Comparison of ENCODE assay signal across 8 cellular contexts in genomic region chr13:113951246-113951999, GRCh38. TPM values are rescaled to one million over a fixed set of nuclear protein-coding genes. Genes with fewer than 3 reads are reported as not detected.
A peak's percentile ranks its signal among the peaks of the same experiment; 100 is the strongest.
DNase-seq lines count a peak whose midpoint lies in the region; FAIRE-seq and TF ChIP-seq lines count a peak whose summit lies in the region.

No MANE protein-coding gene starts in this region.

- peaks cover 4% of the 10 kb centered on the region for H3K36me3 ChIP-seq in BJ (ENCODE audit: control insufficient read depth, insufficient read depth, low read length)
- no peaks in the 10 kb centered on the region for H3K36me3 ChIP-seq in kidney epithelial cell (ENCODE audit: control insufficient read depth, insufficient read depth, low read length)

- H3K4me3 ChIP-seq in BJ (ENCODE audit: low read depth, low read length) = no peak overlapping the region
- H3K4me3 ChIP-seq in cardiac fibroblast (replicated peaks in 1 of 2; ENCODE audit: low read depth in 2 of 2, low read length in 2 of 2) = no peak overlapping the region
- no peak overlapping the region for H3K4me3 ChIP-seq in kidney epithelial cell (ENCODE audit: low read depth, low read length)

- H3K27me3 Mint-ChIP-seq in T-helper 2 cell treated with Interferon-gamma antibody and Interleukin-4, amounts not matched to agents 5 μg/mL and 100 μg/mL, for 36 hours (ENCODE audit: low read depth) = no peaks in the 10 kb centered on the region

- CTCF ChIA-PET in BJ (lab: Yijun Ruan, JAX) = interaction anchor here (1.0 to 3.6 kb wide), 5 partner anchors 11 to 277 kb away, joined by 3 to 22 read pairs (median 8); no protein-coding TSS in a partner anchor

- H3K27me3 ChIP-seq in BJ (ENCODE audit: control insufficient read depth, insufficient read depth, low read length) (no peaks in the 10 kb centered on the region), kidney epithelial cell (ENCODE audit: control insufficient read depth, insufficient read depth, low read length) (no peaks in the 10 kb centered on the region)

- peak; percentile 93 for TF ChIP-seq CTCF in BJ (IDR thresholded peaks at IDR 0.05; ENCODE audit: insufficient read depth, low read depth, low read length)
- peak; percentile 88 for TF ChIP-seq CTCF in cardiac fibroblast (IDR thresholded peaks at IDR 0.05; ENCODE audit: low read depth, low read length)
- peak; percentile 84 for TF ChIP-seq CTCF in kidney epithelial cell (IDR thresholded peaks at IDR 0.05; ENCODE audit: insufficient read depth, low read length, poor library complexity, severe bottlenecking)

- H3K36me3 Mint-ChIP-seq in T-helper 2 cell treated with Interferon-gamma antibody and Interleukin-4, amounts not matched to agents 5 μg/mL and 100 μg/mL, for 36 hours (ENCODE audit: low read depth) = peaks cover 2% of the 10 kb centered on the region

- POLR2A ChIA-PET in BJ (lab: Charles Lee) = interaction anchor here (0.5 kb wide), 1 partner anchor 273 kb away, joined by 4 read pairs; no protein-coding TSS in a partner anchor

- FAIRE-seq in GM19239 (lab: Jason Lieb, UNC) = no peak

- H3K9me3 Mint-ChIP-seq in T-helper 2 cell treated with Interferon-gamma antibody and Interleukin-4, amounts not matched to agents 5 μg/mL and 100 μg/mL, for 36 hours = peaks cover 7% of the 10 kb centered on the region

- DNase-seq in BJ (ENCODE audit: low read depth) = no peak
- DNase-seq in GM19239 (ENCODE audit: insufficient read length, low spot score) = peak; percentile 97
- DNase-seq in HuH-7.5 (ENCODE audit: low spot score) = peak; percentile 33
- peak; percentile 26 for DNase-seq in T-helper 2 cell treated with Interferon-gamma antibody and Interleukin-4, amounts not matched to agents 5 μg/mL and 100 μg/mL, for 36 hours (ENCODE audit: low spot score)
- DNase-seq in cardiac fibroblast (ENCODE audit: low read depth in 2 of 2) = peak; percentile 79 to 86
- no peak for DNase-seq in kidney epithelial cell (ENCODE audit: low read depth)
- peak; percentile 77 for DNase-seq in stimulated activated CD4-positive, alpha-beta T cell treated with anti-CD3 and anti-CD28 coated beads, Interleukin-15, amount 100 ng/mL, for 24 hours
- DNase-seq in NCI-H446 (lab: John Stamatoyannopoulos, UW) = no peak

- H3K27ac Mint-ChIP-seq in T-helper 2 cell treated with Interferon-gamma antibody and Interleukin-4, amounts not matched to agents 5 μg/mL and 100 μg/mL, for 36 hours = no peak overlapping the region

- no peak overlapping the region for H3K4me3 Mint-ChIP-seq in T-helper 2 cell treated with Interferon-gamma antibody and Interleukin-4, amounts not matched to agents 5 μg/mL and 100 μg/mL, for 36 hours

- H3K4me1 Mint-ChIP-seq in T-helper 2 cell treated with Interferon-gamma antibody and Interleukin-4, amounts not matched to agents 5 μg/mL and 100 μg/mL, for 36 hours (ENCODE audit: low read depth) = no peaks in the 10 kb centered on the region

RNA-seq across cellular contexts. Expression of gene C13orf46, which starts 22.5 kb away (rescaled TPM):
- polyA plus RNA-seq in BJ (2011; rRNA removed) = 0.58 and 0.65 TPM in 2 replicates
- 1.0 and 1.1 TPM in 2 replicates for polyA minus RNA-seq in BJ (2011; rRNA and poly(A)+ RNA removed)
- 0.04 TPM in 1 of 2 replicates, not detected in the other for total RNA-seq in kidney epithelial cell

Comparison
In these comparisons a context has a peak if more than half of its experiments do, and no peak if none do; other contexts are left out.
1. DNase-seq: peak in GM19239 (single experiment), HuH-7.5 (single experiment), T-helper 2 cell treated with Interferon-gamma antibody and Interleukin-4, amounts not matched to agents 5 μg/mL and 100 μg/mL, for 36 hours (single experiment), cardiac fibroblast (2 of 2) and stimulated activated CD4-positive, alpha-beta T cell treated with anti-CD3 and anti-CD28 coated beads, Interleukin-15, amount 100 ng/mL, for 24 hours (single experiment); none in BJ (single experiment), kidney epithelial cell (single experiment) and NCI-H446 (0 of 2).
2. Peak in every context shown above with its lines, with median percentiles within 50 percentile points of each other: CTCF ChIP-seq.